35 cellular contexts compared by ENCODE assay signal in genomic region chr13:29336356-29336755, GRCh38.
"Had no signal": no experiment of that assay in that cellular context is flagged by ENCODE, and none has a peak within 500 bp of the region (broad histone marks: within the 10 kb centered on the region; RNA-seq: fewer than 3 reads in every experiment).

No MANE protein-coding gene starts in this region.

- H3K9me3 ChIP-seq: MG63 had no signal

- H3K36me3 ChIP-seq: MG63 had no signal

- DNase-seq: Karpas-422, Kasumi-1, KG1, MG63, MM.1S, MV-4-11, NCI-H1048, NCI-H1092, NCI-H1092 treated with DMSO at 0.1 percent for 48 hours, NCI-H1105, NCI-H1105 treated with DMSO at 0.1 percent for 48 hours, NCI-H1417, NCI-H1417 treated with DMSO at 0.1 percent for 48 hours, NCI-H1436, NCI-H1436 treated with DMSO at 0.1 percent for 48 hours, NCI-H146, NCI-H1694, NCI-H1694 treated with DMSO at 0.1 percent for 48 hours, NCI-H187, NCI-H187 treated with DMSO at 0.1 percent for 48 hours, NCI-H1930, NCI-H2029, NCI-H2029 treated with DMSO at 0.1 percent for 48 hours, NCI-H2081, NCI-H2081 treated with DMSO at 0.1 percent for 48 hours, NCI-H2107, NCI-H2171, NCI-H2171 treated with DMSO at 0.1 percent for 48 hours, NCI-H2227 treated with DMSO at 0.1 percent for 48 hours, NCI-H226, NCI-H345, NCI-H446, NCI-H446 treated with DMSO at 0.1 percent for 48 hours, NCI-H510A had no signal

- H3K27me3 ChIP-seq: MG63 had no signal

- H3K27ac ChIP-seq: KMS-11 had no signal

- H3K4me3 ChIP-seq: MG63 had no signal
